In the genomic region with DNA sequence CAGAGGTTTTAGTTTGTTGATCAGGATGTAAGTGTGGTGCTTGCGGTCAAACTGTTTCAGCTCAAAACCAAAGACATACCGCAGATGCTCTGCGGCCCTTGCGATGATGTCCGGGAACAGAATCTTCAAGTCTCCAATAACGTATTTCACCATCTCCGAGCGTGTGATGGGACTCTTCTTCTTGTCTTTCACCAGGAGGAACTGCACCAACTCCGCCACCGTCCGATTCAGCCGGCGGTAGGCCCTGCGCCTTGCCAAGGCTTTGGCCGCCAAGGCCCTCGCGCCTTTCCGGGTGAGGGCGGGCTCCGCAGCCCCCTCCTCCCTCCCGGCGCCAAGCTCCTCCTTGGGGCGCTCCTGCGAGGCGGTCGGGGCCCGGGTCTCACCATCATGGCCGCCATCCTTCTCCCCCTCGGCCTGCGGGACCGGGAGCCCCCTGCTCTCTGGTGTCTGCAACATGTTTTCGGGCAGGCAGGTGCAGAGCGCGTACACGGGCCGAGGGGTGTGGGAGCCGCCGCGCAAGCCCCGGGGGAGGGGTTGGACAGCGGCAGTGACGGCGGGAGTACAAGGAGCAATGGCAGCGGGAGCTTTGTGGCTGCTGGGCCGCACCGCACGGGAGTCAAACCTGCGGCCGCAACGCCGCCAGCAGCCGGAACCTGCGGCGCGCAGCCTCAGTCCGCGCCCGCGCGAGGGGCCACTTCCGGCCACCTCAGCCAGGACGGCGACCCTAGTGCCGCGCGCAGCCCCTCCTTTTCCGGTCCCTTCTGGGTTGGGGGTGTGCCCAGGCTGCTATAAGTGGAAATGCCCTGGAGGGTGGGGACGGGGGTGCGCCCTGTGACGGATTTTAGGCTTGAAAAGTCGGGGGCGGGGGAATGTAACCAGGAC, we compare ENCODE assay signal across 8 cellular contexts. TPM values are rescaled to one million over a fixed set of nuclear protein-coding genes. Genes with fewer than 3 reads are reported as not detected.
DNase-seq lines count a peak whose midpoint lies in the region; ATAC-seq and TF ChIP-seq lines count a peak whose summit lies in the region.

Gene MAGEF1, minus strand, starts transcription at position 699 of the 882 bp plus-strand sequence. Its CDS starts 243 bp downstream, at position 456.

- H3K27me3 ChIP-seq in spleen (replicated peaks in 1 of 7) = no peaks in the 10 kb centered on the region

- TF ChIP-seq CTCF in activated B cell treated with CpG ODN at 0.5 μM for 24 hours (IDR thresholded peaks at IDR 0.05) (no peak), spleen (IDR thresholded peaks at IDR 0.05 in 8 of 11, conservative IDR thresholded peaks at IDR 0.05 in 3 of 11) (peak in 1 of 11 experiments; percentile 31)

- H3K27ac ChIP-seq in spleen = peak within 1 kb of the TSS; percentile 78 to 95 (median 89)

- H3K36me3 Mint-ChIP-seq in activated B cell treated with CpG ODN at 0.5 μM for 24 hours (ENCODE audit: low read depth) = peaks cover 20% of the 10 kb centered on the region

- peaks cover 10 to 44% (median 27%) of the 10 kb centered on the region in 6 donors for H3K4me1 ChIP-seq in spleen

- H3K9me3 ChIP-seq in spleen = peaks cover 0 to 3% (median 0%) of the 10 kb centered on the region in 8 donors

- intact Hi-C loops in activated B cell treated with CpG ODN at 0.5 μM for 24 hours (cut with micrococcal nuclease) = loop anchor here (1.0 to 5.0 kb wide), 6 partner anchors 20 to 349 kb away; partner anchors contain the start of genes CLCN2, EPHB3, POLR2H and VPS8
- intact Hi-C loops in spleen (cut with DNase I; ENCODE audit: low total_unique reads) = no loop called here

- H3K27me3 Mint-ChIP-seq in activated B cell treated with CpG ODN at 0.5 μM for 24 hours = no peaks in the 10 kb centered on the region

- DNase-seq in AG08395 (ENCODE audit: low spot score) (peak; percentile 79), NCI-H345 (lab: John Stamatoyannopoulos, UW) (peak; percentile 94), activated B cell treated with CpG ODN at 0.5 μM for 24 hours (peak; percentile 65), inferior parietal cortex (ENCODE audit: extremely low spot score) (peak; percentile 60), spleen (peak; percentile 91)
- peak; percentile 63 for DNase-seq in central memory CD4-positive, alpha-beta T cell

- peak within 1 kb of the TSS; percentile 57 to 90 (median 71) for H3K4me3 ChIP-seq in spleen

- H3K4me3 Mint-ChIP-seq in activated B cell treated with CpG ODN at 0.5 μM for 24 hours = peak within 1 kb of the TSS; percentile 86

- CTCF ChIA-PET in activated B cell treated with CpG ODN at 0.5 μM for 24 hours (lab: Charles Lee) = interaction anchor here (0.7 to 1.1 kb wide), 2 partner anchors 16 to 150 kb away, joined by 5 to 7 read pairs; partner anchors contain the start of gene EPHB3

- WGBS in spleen, 5 donors = 0 to 1% (median 1%) methylated on average over 30 to 72 of the region's 72 CpGs

- no peaks in the 10 kb centered on the region for H3K36me3 ChIP-seq in spleen

- POLR2A ChIA-PET in activated B cell treated with CpG ODN at 0.5 μM for 24 hours (lab: Charles Lee) = interaction anchor here (0.5 to 2.0 kb wide), 5 partner anchors 15 to 150 kb away, joined by 3 to 10 read pairs (median 5); partner anchors contain the start of gene EPHB3

- ATAC-seq in GM19025 (IDR thresholded peaks at IDR 0.05; ENCODE audit: low read depth, unreplicated experiment) (peak; percentile 77), HG03196 (IDR thresholded peaks at IDR 0.05; ENCODE audit: unreplicated experiment) (peak; percentile 84), activated B cell treated with CpG ODN at 0.5 μM for 24 hours (ENCODE audit: low read depth) (peak; percentile 80)

- peaks cover 30% of the 10 kb centered on the region for H3K4me1 Mint-ChIP-seq in activated B cell treated with CpG ODN at 0.5 μM for 24 hours

- H3K27ac Mint-ChIP-seq in activated B cell treated with CpG ODN at 0.5 μM for 24 hours = peak within 1 kb of the TSS; percentile 87

- H3K9me3 Mint-ChIP-seq in activated B cell treated with CpG ODN at 0.5 μM for 24 hours = no peaks in the 10 kb centered on the region

- TF ChIP-seq POLR2A in spleen (IDR thresholded peaks at IDR 0.05) = peak in 1 of 3 donors; percentile 57

RNA-seq across cellular contexts. Expression of gene MAGEF1, which starts in this region (rescaled TPM):
- total RNA-seq in activated B cell treated with CpG ODN at 0.5 μM for 24 hours = 18.5 and 18.7 TPM in 2 replicates
- total RNA-seq in spleen = 10 to 100 TPM; 16.5 to 22.6 (median 19.0) TPM
- 10 to 100 TPM; 36.2 to 42.1 (median 38.1) TPM for polyA plus RNA-seq in spleen

Comparison
In these comparisons a context has a peak if more than half of its experiments do, and no peak if none do; other contexts are left out.
1. Peak in every context shown above with its lines: DNase-seq, ATAC-seq, H3K4me3 ChIP-seq and H3K27ac ChIP-seq.